In the genomic region with DNA sequence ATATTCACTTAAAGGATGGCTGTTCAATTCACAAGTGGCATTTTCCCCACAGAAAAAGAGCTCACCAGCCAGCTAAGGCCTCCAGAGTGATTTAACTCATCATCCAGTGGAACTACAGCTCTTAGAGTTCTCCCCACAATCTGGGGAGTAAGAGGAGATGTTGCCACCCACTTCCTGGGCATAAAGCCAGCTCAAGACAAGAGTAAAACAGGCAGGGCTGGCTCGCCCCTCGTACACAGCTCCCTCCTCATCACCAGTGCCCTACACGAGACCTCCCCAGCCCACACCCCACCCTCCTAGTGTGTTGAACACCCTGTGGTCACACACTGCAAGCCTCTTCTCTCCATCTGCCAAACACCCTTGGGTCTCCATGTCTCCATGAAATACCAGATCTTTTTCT, we compare ENCODE assay signal across 10 cellular contexts. TPM values are rescaled to one million over a fixed set of nuclear protein-coding genes. Genes with fewer than 3 reads are reported as not detected.
DNase-seq lines count a peak whose midpoint lies in the region; ATAC-seq and TF ChIP-seq lines count a peak whose summit lies in the region.
"Had no signal": no experiment of that assay in that cellular context is flagged by ENCODE, and none has a peak within 500 bp of the region (broad histone marks: within the 10 kb centered on the region; RNA-seq: fewer than 3 reads in every experiment).

No MANE protein-coding gene starts in this region.

- H3K4me3 ChIP-seq in DND-41 (ENCODE audit: low read depth in 1 of 2, low read length in 2 of 2) = no peak overlapping the region
- H3K4me3 ChIP-seq: SK-N-MC had no signal

- no peaks in the 10 kb centered on the region for H3K27me3 ChIP-seq in DND-41 (ENCODE audit: insufficient read depth, low read length, poor library complexity)

- H3K27ac Mint-ChIP-seq in chondrocyte (ENCODE audit: unreplicated experiment) = peak overlapping the region; percentile 81
- H3K27ac Mint-ChIP-seq in osteocyte (ENCODE audit: unreplicated experiment) = peak overlapping the region; percentile 91
- H3K27ac Mint-ChIP-seq in T-helper 17 cell = no peak overlapping the region
- H3K27ac Mint-ChIP-seq in stimulated activated naive CD8-positive, alpha-beta T cell treated with anti-CD3 and anti-CD28 coated beads, Interleukin-15, amount 100 ng/mL, for 72 hours = no peak overlapping the region

- peaks cover 15% of the 10 kb centered on the region for H3K36me3 Mint-ChIP-seq in chondrocyte (ENCODE audit: low read depth)
- H3K36me3 Mint-ChIP-seq in osteocyte (ENCODE audit: unreplicated experiment) = peaks cover 19% of the 10 kb centered on the region
- no peaks in the 10 kb centered on the region for H3K36me3 Mint-ChIP-seq in T-helper 17 cell (ENCODE audit: low read depth)

- H3K4me1 ChIP-seq in DND-41 (ENCODE audit: insufficient read depth, low read length) = no peaks in the 10 kb centered on the region

- H3K9ac ChIP-seq in DND-41 (ENCODE audit: low read depth, low read length) = no peak overlapping the region

- H3K4me1 Mint-ChIP-seq in chondrocyte (ENCODE audit: low read depth) (peaks cover 55% of the 10 kb centered on the region), osteocyte (ENCODE audit: unreplicated experiment) (peaks cover 61% of the 10 kb centered on the region), T-helper 17 cell (peaks cover 3% of the 10 kb centered on the region)
- no peaks in the 10 kb centered on the region for H3K4me1 Mint-ChIP-seq in stimulated activated naive CD8-positive, alpha-beta T cell treated with anti-CD3 and anti-CD28 coated beads, Interleukin-15, amount 100 ng/mL, for 72 hours

- no peaks in the 10 kb centered on the region for H3K9me3 ChIP-seq in DND-41 (ENCODE audit: insufficient read depth, low read length, severe bottlenecking)
- H3K9me3 ChIP-seq in T-helper 17 cell (ENCODE audit: control insufficient read depth, low read length, poor library complexity, severe bottlenecking) = no peaks in the 10 kb centered on the region

- H4K20me1 ChIP-seq in DND-41 (ENCODE audit: insufficient read depth, low read length) = no peaks in the 10 kb centered on the region

- no peak overlapping the region for H3K4me2 ChIP-seq in DND-41 (ENCODE audit: insufficient read depth, low read length)

- no peak overlapping the region for H3K4me3 Mint-ChIP-seq in chondrocyte (ENCODE audit: unreplicated experiment)
- peak overlapping the region; percentile 32 for H3K4me3 Mint-ChIP-seq in osteocyte (ENCODE audit: unreplicated experiment)
- H3K4me3 Mint-ChIP-seq in T-helper 17 cell = no peak overlapping the region
- H3K4me3 Mint-ChIP-seq in stimulated activated naive CD8-positive, alpha-beta T cell treated with anti-CD3 and anti-CD28 coated beads, Interleukin-15, amount 100 ng/mL, for 72 hours = no peak overlapping the region

- ATAC-seq in DND-41 (ENCODE audit: insufficient read depth, low read depth) (peak; percentile 59), T-helper 17 cell (no peak), GM21619 (IDR thresholded peaks at IDR 0.05; ENCODE audit: unreplicated experiment) (no peak)
- ATAC-seq in stimulated activated naive CD8-positive, alpha-beta T cell treated with anti-CD3 and anti-CD28 coated beads, Interleukin-15, amount 100 ng/mL, for 72 hours = no peak

- no peaks in the 10 kb centered on the region for H3K36me3 ChIP-seq in DND-41 (ENCODE audit: insufficient read depth, low read length)

- no peaks in the 10 kb centered on the region for H3K9me3 Mint-ChIP-seq in chondrocyte (ENCODE audit: low read depth)
- H3K9me3 Mint-ChIP-seq in osteocyte (ENCODE audit: unreplicated experiment) = no peaks in the 10 kb centered on the region
- no peaks in the 10 kb centered on the region for H3K9me3 Mint-ChIP-seq in stimulated activated naive CD8-positive, alpha-beta T cell treated with anti-CD3 and anti-CD28 coated beads, Interleukin-15, amount 100 ng/mL, for 72 hours

- H3K79me2 ChIP-seq in DND-41 (ENCODE audit: insufficient read depth, low read length) = no peaks in the 10 kb centered on the region

- peak; percentile 8 for DNase-seq in DND-41
- peak; percentile 10 for DNase-seq in NCI-H1092 treated with DMSO at 0.1 percent for 48 hours (lab: John Stamatoyannopoulos, UW)
- DNase-seq in chondrocyte (ENCODE audit: low spot score) = no peak
- no peak for DNase-seq in osteocyte (ENCODE audit: extremely low spot score, unreplicated experiment)
- no peak for DNase-seq in G401 (ENCODE audit: low spot score)
- DNase-seq in T-helper 17 cell = no peak
- DNase-seq in stimulated activated naive CD8-positive, alpha-beta T cell treated with anti-CD3 and anti-CD28 coated beads, Interleukin-15, amount 100 ng/mL, for 72 hours = no peak
- DNase-seq: activated gamma-delta T cell treated with Interleukin-2 at 50 U/mL for 16 hours had no signal

- no peak overlapping the region for H3K27ac ChIP-seq in DND-41 (ENCODE audit: low read length)
- H3K27ac ChIP-seq: SK-N-MC had no signal

- H3K27me3 Mint-ChIP-seq in chondrocyte (ENCODE audit: low read depth) (no peaks in the 10 kb centered on the region), osteocyte (ENCODE audit: unreplicated experiment) (no peaks in the 10 kb centered on the region), T-helper 17 cell (peaks cover 8% of the 10 kb centered on the region)
- H3K27me3 Mint-ChIP-seq in stimulated activated naive CD8-positive, alpha-beta T cell treated with anti-CD3 and anti-CD28 coated beads, Interleukin-15, amount 100 ng/mL, for 72 hours = no peaks in the 10 kb centered on the region

- TF ChIP-seq CTCF in DND-41 (IDR thresholded peaks at IDR 0.05; ENCODE audit: borderline replicate concordance, extremely low read depth, low read length, poor library complexity, severe bottlenecking) (no peak), chondrocyte (IDR thresholded peaks at IDR 0.05) (no peak), osteocyte (IDR thresholded peaks at IDR 0.05) (no peak)

- in situ Hi-C loops in G401 (cut with HindIII; ENCODE audit: low sequenced_read_pairs) = no loop called here

- no peak overlapping the region for H2AFZ ChIP-seq in DND-41 (ENCODE audit: low read depth, low read length)

RNA-seq across cellular contexts. Expression of a gene that starts 47.2 kb away (rescaled TPM):
- total RNA-seq in chondrocyte = not detected in 3 replicates
- 0.31 and 0.46 TPM in 2 replicates for total RNA-seq in osteocyte
- total RNA-seq in G401 (2014; rRNA removed; shearing (Covaris generic)) = not detected in 2 replicates
- total RNA-seq in T-helper 17 cell = 10 to 100 TPM; 50.4 to 63.1 TPM

Comparison
In these comparisons a context has a peak if more than half of its experiments do, and no peak if none do; other contexts are left out.
1. DNase-seq: peak in DND-41 (single experiment) and NCI-H1092 treated with DMSO at 0.1 percent for 48 hours (single experiment); none in chondrocyte (single experiment), osteocyte (single experiment), G401 (single experiment), T-helper 17 cell (0 of 3) and stimulated activated naive CD8-positive, alpha-beta T cell treated with anti-CD3 and anti-CD28 coated beads, Interleukin-15, amount 100 ng/mL, for 72 hours (0 of 2).
2. H3K27ac Mint-ChIP-seq: peak in chondrocyte (single experiment) and osteocyte (single experiment); none in T-helper 17 cell (single experiment) and stimulated activated naive CD8-positive, alpha-beta T cell treated with anti-CD3 and anti-CD28 coated beads, Interleukin-15, amount 100 ng/mL, for 72 hours (0 of 2).
3. RNA of a gene that starts 47.2 kb away (total RNA-seq): 50.4 to 63.1 TPM in T-helper 17 cell; 0.31 to 0.46 TPM in osteocyte, not detected in chondrocyte and not detected in G401; every median in the first group is over 10 times any median in the second.